In genomic region chr3:176872771-176873209, GRCh38 we compare ENCODE assay signal across 9 cellular contexts.
A peak's percentile ranks its signal among the peaks of the same experiment; 100 is the strongest.
DNase-seq lines count a peak whose midpoint lies in the region; ATAC-seq and TF ChIP-seq lines count a peak whose summit lies in the region.
"Had no signal": no experiment of that assay in that cellular context is flagged by ENCODE, and none has a peak within 500 bp of the region (broad histone marks: within the 10 kb centered on the region; RNA-seq: fewer than 3 reads in every experiment).

No MANE protein-coding gene starts in this region.

- POLR2A ChIA-PET in CD4-positive, alpha-beta memory T cell (lab: Charles Lee; ENCODE audit: partially characterized antibody) = no interaction called here

- H3K27me3 Mint-ChIP-seq in CD4-positive, alpha-beta memory T cell = peaks cover 2 to 5% of the 10 kb centered on the region in 2 donors

- TF ChIP-seq CTCF in fibroblast of pulmonary artery (IDR thresholded peaks at IDR 0.05; ENCODE audit: low read length, missing control alignments) (peak; percentile 95), ovary (IDR thresholded peaks at IDR 0.05) (peak in 1 of 3 donors; percentile 29), upper lobe of right lung (IDR thresholded peaks at IDR 0.05) (peak; percentile 75)

- H3K9me3 ChIP-seq in CD4-positive, alpha-beta memory T cell (ENCODE audit: control insufficient read depth in 1 of 2, low read length in 2 of 2) = no peaks in the 10 kb centered on the region
- H3K9me3 ChIP-seq in ovary (no peaks in the 10 kb centered on the region), upper lobe of right lung (no peaks in the 10 kb centered on the region)

- TF ChIP-seq EP300 in ovary (IDR thresholded peaks at IDR 0.05) = no peak

- 12 to 19% (median 12%) methylated on average over 4 of the region's 4 CpGs for WGBS in ovary, 3 donors

- intact Hi-C loops in CD4-positive, alpha-beta memory T cell (cut with micrococcal nuclease) = loop anchor here (1.0 to 2.0 kb wide), 4 partner anchors 67 to 1452 kb away; no protein-coding TSS in a partner anchor
- intact Hi-C loops in ovary (cut with DNase I) (no loop called here), upper lobe of right lung (cut with DNase I) (no loop called here)

- H3K4me1 Mint-ChIP-seq in CD4-positive, alpha-beta memory T cell = peaks cover 4 to 7% (median 5%) of the 10 kb centered on the region in 4 donors

- CTCF ChIA-PET in CD4-positive, alpha-beta memory T cell (lab: Charles Lee; ENCODE audit: partially characterized antibody) = interaction anchor here (0.9 to 5.5 kb wide), 18 partner anchors 10 to 1521 kb away, joined by 3 to 36 read pairs (median 4); no protein-coding TSS in a partner anchor

- no peak overlapping the region for H3K4me3 Mint-ChIP-seq in CD4-positive, alpha-beta memory T cell
- H3K4me3 Mint-ChIP-seq: T-helper 1 cell treated with Interleukin-12 subunit alpha and Interleukin-12 subunit beta and Interleukin-4 antibody, amounts not matched to agents 30 μg/mL and 1 μg/mL, for 36 hours had no signal

- peaks cover 6% of the 10 kb centered on the region for H3K4me1 ChIP-seq in CD4-positive, alpha-beta memory T cell (ENCODE audit: insufficient read depth, low read length)
- H3K4me1 ChIP-seq in ovary (ENCODE audit: insufficient read depth) (no peaks in the 10 kb centered on the region), upper lobe of right lung (no peaks in the 10 kb centered on the region)

- no peak overlapping the region for H3K27ac ChIP-seq in CD4-positive, alpha-beta memory T cell (ENCODE audit: low read depth, low read length)
- no peak overlapping the region for H3K27ac ChIP-seq in ovary
- H3K27ac ChIP-seq in upper lobe of right lung = no peak overlapping the region

- H3K27ac Mint-ChIP-seq in CD4-positive, alpha-beta memory T cell = peak overlapping the region in 1 of 7 donors; percentile 31
- H3K27ac Mint-ChIP-seq: T-helper 1 cell treated with Interleukin-12 subunit alpha and Interleukin-12 subunit beta and Interleukin-4 antibody, amounts not matched to agents 30 μg/mL and 1 μg/mL, for 36 hours had no signal

- TF ChIP-seq POLR2A in ovary (IDR thresholded peaks at IDR 0.05) = no peak

- H3K9me3 Mint-ChIP-seq in CD4-positive, alpha-beta memory T cell = peaks cover 0 to 17% (median 4%) of the 10 kb centered on the region in 8 donors
- H3K9me3 Mint-ChIP-seq: T-helper 1 cell treated with Interleukin-12 subunit alpha and Interleukin-12 subunit beta and Interleukin-4 antibody, amounts not matched to agents 30 μg/mL and 1 μg/mL, for 36 hours had no signal

- no peak overlapping the region for H3K4me3 ChIP-seq in CD4-positive, alpha-beta memory T cell (ENCODE audit: low read length in 2 of 2)
- no peak overlapping the region for H3K4me3 ChIP-seq in fibroblast of pulmonary artery (replicated peaks; ENCODE audit: low read depth, low read length)
- H3K4me3 ChIP-seq in ovary = no peak overlapping the region
- no peak overlapping the region for H3K4me3 ChIP-seq in upper lobe of right lung

- H3K27me3 ChIP-seq in CD4-positive, alpha-beta memory T cell (ENCODE audit: insufficient read depth, low read length) = no peaks in the 10 kb centered on the region
- H3K27me3 ChIP-seq in ovary = no peaks in the 10 kb centered on the region
- no peaks in the 10 kb centered on the region for H3K27me3 ChIP-seq in upper lobe of right lung

- peak in 4 of 5 donors; percentile 42 to 56 (median 46) for DNase-seq in CD4-positive, alpha-beta memory T cell
- peak; percentile 80 for DNase-seq in NCI-H82 (lab: John Stamatoyannopoulos, UW)
- DNase-seq in activated T-cell treated with anti-CD3 and anti-CD28 coated beads for 1 hour (ENCODE audit: low read depth) = peak; percentile 30
- DNase-seq in fibroblast of pulmonary artery (ENCODE audit: low read depth) = peak; percentile 70
- DNase-seq in ovary = peak in 4 of 5 donors; percentile 23 to 52 (median 39)
- DNase-seq in upper lobe of right lung = no peak

- H3K36me3 ChIP-seq in CD4-positive, alpha-beta memory T cell (ENCODE audit: insufficient read depth, low read length) = no peaks in the 10 kb centered on the region
- H3K36me3 ChIP-seq in ovary (no peaks in the 10 kb centered on the region), upper lobe of right lung (no peaks in the 10 kb centered on the region)

- ATAC-seq in GM19328 (IDR thresholded peaks at IDR 0.05; ENCODE audit: unreplicated experiment) (peak; percentile 97), HG03280 (IDR thresholded peaks at IDR 0.05; ENCODE audit: unreplicated experiment) (peak; percentile 96), upper lobe of right lung (peak; percentile 74)

- H3K36me3 Mint-ChIP-seq in CD4-positive, alpha-beta memory T cell = no peaks in the 10 kb centered on the region
